1 cellular context compared by ENCODE assay signal in the genomic region with DNA sequence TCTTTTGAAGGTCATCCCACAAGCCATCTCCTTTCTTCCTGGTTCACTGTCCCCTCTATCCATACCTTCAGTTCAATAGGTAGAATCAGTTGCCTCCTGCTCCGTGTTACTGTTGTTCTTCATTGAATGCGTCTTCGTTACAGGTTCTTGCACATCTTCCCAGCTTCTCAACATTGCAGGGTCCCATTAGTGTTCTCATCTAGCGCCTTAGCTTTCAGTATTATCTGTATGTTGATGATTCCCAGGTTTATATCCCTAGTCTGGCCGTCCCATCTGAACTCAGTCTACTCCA.
TF ChIP-seq lines count a peak whose summit lies in the region.

No MANE protein-coding gene starts in this region.

TF ChIP-seq in neural cell, 6 proteins besides CTCF, POLR2A, EP300 and RAD21 (continued from another document):
- TF ChIP-seq, protein P1, sequence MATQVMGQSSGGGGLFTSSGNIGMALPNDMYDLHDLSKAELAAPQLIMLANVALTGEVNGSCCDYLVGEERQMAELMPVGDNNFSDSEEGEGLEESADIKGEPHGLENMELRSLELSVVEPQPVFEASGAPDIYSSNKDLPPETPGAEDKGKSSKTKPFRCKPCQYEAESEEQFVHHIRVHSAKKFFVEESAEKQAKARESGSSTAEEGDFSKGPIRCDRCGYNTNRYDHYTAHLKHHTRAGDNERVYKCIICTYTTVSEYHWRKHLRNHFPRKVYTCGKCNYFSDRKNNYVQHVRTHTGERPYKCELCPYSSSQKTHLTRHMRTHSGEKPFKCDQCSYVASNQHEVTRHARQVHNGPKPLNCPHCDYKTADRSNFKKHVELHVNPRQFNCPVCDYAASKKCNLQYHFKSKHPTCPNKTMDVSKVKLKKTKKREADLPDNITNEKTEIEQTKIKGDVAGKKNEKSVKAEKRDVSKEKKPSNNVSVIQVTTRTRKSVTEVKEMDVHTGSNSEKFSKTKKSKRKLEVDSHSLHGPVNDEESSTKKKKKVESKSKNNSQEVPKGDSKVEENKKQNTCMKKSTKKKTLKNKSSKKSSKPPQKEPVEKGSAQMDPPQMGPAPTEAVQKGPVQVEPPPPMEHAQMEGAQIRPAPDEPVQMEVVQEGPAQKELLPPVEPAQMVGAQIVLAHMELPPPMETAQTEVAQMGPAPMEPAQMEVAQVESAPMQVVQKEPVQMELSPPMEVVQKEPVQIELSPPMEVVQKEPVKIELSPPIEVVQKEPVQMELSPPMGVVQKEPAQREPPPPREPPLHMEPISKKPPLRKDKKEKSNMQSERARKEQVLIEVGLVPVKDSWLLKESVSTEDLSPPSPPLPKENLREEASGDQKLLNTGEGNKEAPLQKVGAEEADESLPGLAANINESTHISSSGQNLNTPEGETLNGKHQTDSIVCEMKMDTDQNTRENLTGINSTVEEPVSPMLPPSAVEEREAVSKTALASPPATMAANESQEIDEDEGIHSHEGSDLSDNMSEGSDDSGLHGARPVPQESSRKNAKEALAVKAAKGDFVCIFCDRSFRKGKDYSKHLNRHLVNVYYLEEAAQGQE (IDR thresholded peaks at IDR 0.05; ENCODE audit: borderline replicate concordance), result no peak
- TF ChIP-seq EZH2 (IDR thresholded peaks at IDR 0.05; ENCODE audit: borderline replicate concordance, insufficient read depth, low read length, poor library complexity, severe bottlenecking), result no peak
